In the genomic region with DNA sequence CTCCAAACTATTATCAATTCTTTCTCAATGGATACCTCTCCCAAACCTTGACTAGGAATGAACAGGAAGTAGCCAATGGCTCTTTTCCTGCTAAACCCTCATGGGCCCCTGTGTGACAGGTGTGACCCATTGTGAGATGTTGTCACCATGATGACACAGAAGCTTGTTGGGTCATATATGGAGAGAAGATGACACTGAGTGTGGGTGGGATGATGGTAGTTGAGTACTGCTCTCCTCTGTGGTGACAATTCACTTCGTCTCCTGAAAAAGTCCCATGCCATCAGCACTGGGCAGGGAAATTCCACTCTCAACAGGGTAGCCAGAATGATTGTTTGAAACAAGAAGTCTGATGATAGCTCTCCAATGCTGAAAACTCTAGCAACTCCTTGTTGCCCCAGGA, we compare ENCODE assay signal across 10 cellular contexts.
"Had no signal": no experiment of that assay in that cellular context is flagged by ENCODE, and none has a peak within 500 bp of the region (broad histone marks: within the 10 kb centered on the region; RNA-seq: fewer than 3 reads in every experiment).

No MANE protein-coding gene starts in this region.

- ATAC-seq: HCT116, HepG2 had no signal

- H3K9ac ChIP-seq: GM23248 had no signal

- H2AFZ ChIP-seq: GM23248 had no signal

- H3K9me3 ChIP-seq: HAP-1 had no signal

- H3K4me1 Mint-ChIP-seq: IgD-negative memory B cell had no signal

- DNase-seq: GM23248, GOT3, H7, HFFc6, KBM-7 had no signal

- H3K27ac Mint-ChIP-seq: HFFc6, IgD-negative memory B cell had no signal

- H3K36me3 ChIP-seq: HAP-1 had no signal

- H3K27ac ChIP-seq: GM23248, HL-60 had no signal

- H3K4me3 ChIP-seq: GM23248, HAP-1 had no signal

- H3K36me3 Mint-ChIP-seq: IgD-negative memory B cell had no signal

- H3K4me1 ChIP-seq: HAP-1 had no signal

- H3K4me3 Mint-ChIP-seq: HFFc6, IgD-negative memory B cell had no signal
